2 cellular contexts compared by ENCODE assay signal in the genomic region with DNA sequence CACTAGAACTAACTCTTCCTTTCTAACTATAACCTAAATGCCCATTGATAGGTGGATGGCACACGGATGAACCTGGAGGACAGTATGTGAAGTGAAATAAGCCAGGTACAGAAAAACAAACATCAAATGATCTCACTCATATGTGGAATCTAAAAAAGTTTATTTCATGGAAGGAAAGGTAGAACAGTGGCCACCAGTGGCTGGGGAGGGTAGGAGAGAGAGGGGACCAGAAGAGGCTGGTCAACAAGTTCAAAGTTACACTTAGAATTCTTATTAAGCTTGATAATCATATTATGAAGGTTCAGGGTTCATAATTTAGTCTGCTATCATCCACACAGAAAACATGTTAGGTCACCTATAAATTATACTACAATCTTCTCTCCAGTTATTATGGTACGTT.
TF ChIP-seq lines count a peak whose summit lies in the region.

No MANE protein-coding gene starts in this region.

TF ChIP-seq in SK-N-SH, 30 proteins besides CTCF, POLR2A, EP300 and RAD21 (continued from another document):
- TF ChIP-seq GABPA (IDR thresholded peaks at IDR 0.05; ENCODE audit: low read depth) = no peak
- TF ChIP-seq RFX5 (IDR thresholded peaks at IDR 0.05; ENCODE audit: low read length) = no peak

TF ChIP-seq in SK-N-SH treated with all-trans-retinoic acid at 6 μM for 48 hours, 23 proteins besides CTCF, POLR2A, EP300 and RAD21 (continued from another document):
- TF ChIP-seq POU6F1 (CRISPR knock-in tag; IDR thresholded peaks at IDR 0.05; ENCODE audit: borderline replicate concordance, low read depth) (no peak), BACH2 (CRISPR knock-in tag; IDR thresholded peaks at IDR 0.05; ENCODE audit: borderline replicate concordance) (no peak), ZFP30 (CRISPR knock-in tag; IDR thresholded peaks at IDR 0.05) (no peak), GLIS3 (CRISPR knock-in tag; IDR thresholded peaks at IDR 0.05) (no peak), SNAI2 (CRISPR knock-in tag; IDR thresholded peaks at IDR 0.05) (no peak), ISL1 (CRISPR knock-in tag; IDR thresholded peaks at IDR 0.05) (no peak), PPARA (CRISPR knock-in tag; IDR thresholded peaks at IDR 0.05; ENCODE audit: borderline replicate concordance) (no peak), ZNF8 (CRISPR knock-in tag; IDR thresholded peaks at IDR 0.05) (no peak), ZFP3 (CRISPR knock-in tag; IDR thresholded peaks at IDR 0.05) (no peak), ARNTL (CRISPR knock-in tag; IDR thresholded peaks at IDR 0.05; ENCODE audit: borderline replicate concordance, low read depth) (no peak), TOX (CRISPR knock-in tag; IDR thresholded peaks at IDR 0.05; ENCODE audit: borderline replicate concordance) (no peak), ZC3H10 (CRISPR knock-in tag; IDR thresholded peaks at IDR 0.05) (no peak), ZNF70 (CRISPR knock-in tag; IDR thresholded peaks at IDR 0.05) (no peak)
- TF ChIP-seq, protein P1, sequence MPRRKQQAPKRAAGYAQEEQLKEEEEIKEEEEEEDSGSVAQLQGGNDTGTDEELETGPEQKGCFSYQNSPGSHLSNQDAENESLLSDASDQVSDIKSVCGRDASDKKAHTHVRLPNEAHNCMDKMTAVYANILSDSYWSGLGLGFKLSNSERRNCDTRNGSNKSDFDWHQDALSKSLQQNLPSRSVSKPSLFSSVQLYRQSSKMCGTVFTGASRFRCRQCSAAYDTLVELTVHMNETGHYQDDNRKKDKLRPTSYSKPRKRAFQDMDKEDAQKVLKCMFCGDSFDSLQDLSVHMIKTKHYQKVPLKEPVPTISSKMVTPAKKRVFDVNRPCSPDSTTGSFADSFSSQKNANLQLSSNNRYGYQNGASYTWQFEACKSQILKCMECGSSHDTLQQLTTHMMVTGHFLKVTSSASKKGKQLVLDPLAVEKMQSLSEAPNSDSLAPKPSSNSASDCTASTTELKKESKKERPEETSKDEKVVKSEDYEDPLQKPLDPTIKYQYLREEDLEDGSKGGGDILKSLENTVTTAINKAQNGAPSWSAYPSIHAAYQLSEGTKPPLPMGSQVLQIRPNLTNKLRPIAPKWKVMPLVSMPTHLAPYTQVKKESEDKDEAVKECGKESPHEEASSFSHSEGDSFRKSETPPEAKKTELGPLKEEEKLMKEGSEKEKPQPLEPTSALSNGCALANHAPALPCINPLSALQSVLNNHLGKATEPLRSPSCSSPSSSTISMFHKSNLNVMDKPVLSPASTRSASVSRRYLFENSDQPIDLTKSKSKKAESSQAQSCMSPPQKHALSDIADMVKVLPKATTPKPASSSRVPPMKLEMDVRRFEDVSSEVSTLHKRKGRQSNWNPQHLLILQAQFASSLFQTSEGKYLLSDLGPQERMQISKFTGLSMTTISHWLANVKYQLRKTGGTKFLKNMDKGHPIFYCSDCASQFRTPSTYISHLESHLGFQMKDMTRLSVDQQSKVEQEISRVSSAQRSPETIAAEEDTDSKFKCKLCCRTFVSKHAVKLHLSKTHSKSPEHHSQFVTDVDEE (CRISPR knock-in tag; IDR thresholded peaks at IDR 0.05) = no peak
- TF ChIP-seq, protein P2, sequence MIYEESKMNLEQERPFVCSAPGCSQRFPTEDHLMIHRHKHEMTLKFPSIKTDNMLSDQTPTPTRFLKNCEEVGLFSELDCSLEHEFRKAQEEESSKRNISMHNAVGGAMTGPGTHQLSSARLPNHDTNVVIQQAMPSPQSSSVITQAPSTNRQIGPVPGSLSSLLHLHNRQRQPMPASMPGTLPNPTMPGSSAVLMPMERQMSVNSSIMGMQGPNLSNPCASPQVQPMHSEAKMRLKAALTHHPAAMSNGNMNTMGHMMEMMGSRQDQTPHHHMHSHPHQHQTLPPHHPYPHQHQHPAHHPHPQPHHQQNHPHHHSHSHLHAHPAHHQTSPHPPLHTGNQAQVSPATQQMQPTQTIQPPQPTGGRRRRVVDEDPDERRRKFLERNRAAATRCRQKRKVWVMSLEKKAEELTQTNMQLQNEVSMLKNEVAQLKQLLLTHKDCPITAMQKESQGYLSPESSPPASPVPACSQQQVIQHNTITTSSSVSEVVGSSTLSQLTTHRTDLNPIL (CRISPR knock-in tag; IDR thresholded peaks at IDR 0.05; ENCODE audit: low read depth) = no peak
- TF ChIP-seq, protein P3, sequence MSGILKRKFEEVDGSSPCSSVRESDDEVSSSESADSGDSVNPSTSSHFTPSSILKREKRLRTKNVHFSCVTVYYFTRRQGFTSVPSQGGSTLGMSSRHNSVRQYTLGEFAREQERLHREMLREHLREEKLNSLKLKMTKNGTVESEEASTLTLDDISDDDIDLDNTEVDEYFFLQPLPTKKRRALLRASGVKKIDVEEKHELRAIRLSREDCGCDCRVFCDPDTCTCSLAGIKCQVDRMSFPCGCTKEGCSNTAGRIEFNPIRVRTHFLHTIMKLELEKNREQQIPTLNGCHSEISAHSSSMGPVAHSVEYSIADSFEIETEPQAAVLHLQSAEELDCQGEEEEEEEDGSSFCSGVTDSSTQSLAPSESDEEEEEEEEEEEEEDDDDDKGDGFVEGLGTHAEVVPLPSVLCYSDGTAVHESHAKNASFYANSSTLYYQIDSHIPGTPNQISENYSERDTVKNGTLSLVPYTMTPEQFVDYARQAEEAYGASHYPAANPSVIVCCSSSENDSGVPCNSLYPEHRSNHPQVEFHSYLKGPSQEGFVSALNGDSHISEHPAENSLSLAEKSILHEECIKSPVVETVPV (CRISPR knock-in tag; IDR thresholded peaks at IDR 0.05) = no peak
